Comparison of ENCODE assay signal across 8 cellular contexts in the genomic region with DNA sequence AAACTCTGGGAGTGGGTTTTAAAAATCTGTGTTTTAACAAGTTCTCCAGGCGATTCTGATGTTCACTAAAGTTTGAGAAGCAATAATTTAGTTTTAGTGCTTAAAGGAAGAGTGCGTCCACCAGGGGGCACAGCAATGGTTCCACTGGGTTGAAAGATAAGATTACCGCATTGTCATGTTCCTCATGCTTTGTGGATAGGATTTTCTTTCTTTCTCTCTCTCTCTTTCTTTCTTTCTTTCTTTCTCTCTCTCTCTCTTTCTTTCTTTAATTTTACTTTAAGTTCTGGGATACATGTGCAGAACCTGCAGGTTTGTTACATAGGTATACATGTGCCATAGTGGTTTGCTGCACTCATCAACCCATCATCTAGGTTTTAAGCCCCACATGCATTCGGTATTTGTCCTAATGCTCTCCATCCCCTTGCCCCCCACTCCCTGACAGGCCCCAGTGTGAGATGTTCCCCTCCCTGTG. TPM values are rescaled to one million over a fixed set of nuclear protein-coding genes. Genes with fewer than 3 reads are reported as not detected.
DNase-seq lines count a peak whose midpoint lies in the region; ATAC-seq and TF ChIP-seq lines count a peak whose summit lies in the region.
"Not testable (repeated sequence)": the region's sequence is repeated elsewhere in the genome, so short reads cannot be mapped to it uniquely, and the experiment has no call there.

No MANE protein-coding gene starts in this region.

- DNase-seq in DMS 273 treated with DMSO at 0.1 percent for 48 hours (lab: John Stamatoyannopoulos, UW) (peak; percentile 35), H9 (peak; percentile 50), NB4 (ENCODE audit: low read depth) (peak; percentile 79), SK-N-MC (ENCODE audit: low read depth, low spot score) (peak; percentile 65), fibroblast of peridontal ligament (ENCODE audit: extremely low read depth) (peak; percentile 87), natural killer cell (peak; percentile 67)
- DNase-seq in activated T-helper 9 cell treated with anti-CD3 and anti-CD28 coated beads, Interleukin-2, amount 50 U/mL, for 16 hours (ENCODE audit: low read depth), result peak; percentile 66
- DNase-seq in stimulated activated CD8-positive, alpha-beta memory T cell treated with anti-CD3 and anti-CD28 coated beads, Interleukin-7, amount 100 ng/mL, for 4 hours (ENCODE audit: low read depth in 2 of 2), result peak; percentile 61 to 75

- TF ChIP-seq POLR2A in NB4 (IDR thresholded peaks at IDR 0.05; ENCODE audit: extremely low read depth, insufficient read length), result not testable (repeated sequence)

- not testable (repeated sequence) for H3K18ac ChIP-seq in H9 (ENCODE audit: insufficient read length, low read depth, low read length)

- no CpG with 5 or more reads among the region's 4 CpGs for WGBS in H9 (ENCODE audit: extremely low coverage, insufficient read length, low lambda C conversion rate)

- H3K36me3 ChIP-seq in SK-N-MC (ENCODE audit: insufficient read depth, low read length), result not testable (repeated sequence)

- H3K79me2 ChIP-seq in H9 (ENCODE audit: insufficient read depth, low read length), result not testable (repeated sequence)

- H3T11ph ChIP-seq in H9 (ENCODE audit: low read length), result not testable (repeated sequence)

- not testable (repeated sequence) for H3K27ac ChIP-seq in H9 (ENCODE audit: insufficient read length, low read depth, low read length); SK-N-MC

- H3K36me3 Mint-ChIP-seq in H9 (ENCODE audit: insufficient read depth in 1 of 3, low read depth in 3 of 3); natural killer cell: not testable (repeated sequence)

- not testable (repeated sequence) for H4K20me1 ChIP-seq in H9 (ENCODE audit: control insufficient read depth, insufficient read depth, insufficient read length)

- not testable (repeated sequence) for H4K91ac ChIP-seq in H9 (ENCODE audit: insufficient read length, low read depth, low read length)

- not testable (repeated sequence) for H3K4me3 Mint-ChIP-seq in H9, natural killer cell

- not testable (repeated sequence) for H3K4me2 ChIP-seq in H9 (ENCODE audit: insufficient read depth, insufficient read length, low read length)

- H3K4me1 ChIP-seq in H9 (ENCODE audit: insufficient read depth, low read length), result not testable (repeated sequence)

- H3K23ac ChIP-seq in H9 (ENCODE audit: insufficient read length, low read depth, low read length), result not testable (repeated sequence)

- not testable (repeated sequence) for H3K4me3 ChIP-seq in NB4 (ENCODE audit: low read depth, low read length); SK-N-MC

- H2BK5ac ChIP-seq in H9 (ENCODE audit: insufficient read length, low read length), result not testable (repeated sequence)

- H4K5ac ChIP-seq in H9 (ENCODE audit: insufficient read length, low read depth, low read length), result not testable (repeated sequence)

- H2AK5ac ChIP-seq in H9 (ENCODE audit: insufficient read length, low read length), result not testable (repeated sequence)

- H2BK20ac ChIP-seq in H9 (ENCODE audit: low read depth, low read length, poor library complexity, severe bottlenecking), result not testable (repeated sequence)

- H3K4me1 Mint-ChIP-seq in H9, natural killer cell: not testable (repeated sequence)

- H3K4ac ChIP-seq in H9 (ENCODE audit: low read depth, low read length), result not testable (repeated sequence)

- H3K9ac ChIP-seq in H9 (ENCODE audit: extremely low read depth, insufficient read length, low read length); SK-N-MC (ENCODE audit: insufficient read length): not testable (repeated sequence)

- H2BK120ac ChIP-seq in H9 (ENCODE audit: low read depth, low read length, poor library complexity, severe bottlenecking), result not testable (repeated sequence)

- TF ChIP-seq CTCF in H9 (conservative IDR thresholded peaks at IDR 0.05) (peak; percentile 85), NB4 (IDR thresholded peaks at IDR 0.05; ENCODE audit: low read depth, low read length) (peak; percentile 74), natural killer cell (IDR thresholded peaks at IDR 0.05) (peak; percentile 84)

- H3K56ac ChIP-seq in H9 (ENCODE audit: insufficient read length, low read depth, low read length), result not testable (repeated sequence)

- H2AFZ ChIP-seq in H9 (ENCODE audit: low read length), result not testable (repeated sequence)

- intact Hi-C loops in natural killer cell (cut with micrococcal nuclease), result loop anchor here (1.0 kb wide), 2 partner anchors 106 to 177 kb away; no protein-coding TSS in a partner anchor

- not testable (repeated sequence) for H3K23me2 ChIP-seq in H9 (ENCODE audit: insufficient read length, low read depth, low read length, poor library complexity, severe bottlenecking)

- not testable (repeated sequence) for H2BK15ac ChIP-seq in H9 (ENCODE audit: low read depth, low read length)

- H3K27me3 Mint-ChIP-seq in H9 (ENCODE audit: low read depth); natural killer cell (ENCODE audit: low read depth in 2 of 2): not testable (repeated sequence)

- peak; percentile 76 to 93 (median 76) for ATAC-seq in natural killer cell

- H3K9me3 Mint-ChIP-seq in H9, natural killer cell: not testable (repeated sequence)

- not testable (repeated sequence) for H4K8ac ChIP-seq in H9 (replicated peaks; ENCODE audit: insufficient read length, low read depth, low read length)

- H2BK12ac ChIP-seq in H9 (ENCODE audit: insufficient read length, low read depth, low read length), result not testable (repeated sequence)

- H3K27me3 ChIP-seq in H9 (ENCODE audit: insufficient read depth, low read length), result not testable (repeated sequence)

- not testable (repeated sequence) for H3K79me1 ChIP-seq in H9 (ENCODE audit: insufficient read depth, low read depth, low read length, poor library complexity, severe bottlenecking)

- H3K9me3 ChIP-seq in H9 (ENCODE audit: control insufficient read depth, low read depth, low read length); SK-N-MC (ENCODE audit: low read depth, low read length): not testable (repeated sequence)

- H3K27ac Mint-ChIP-seq in H9, natural killer cell: not testable (repeated sequence)

- not testable (repeated sequence) for H3K14ac ChIP-seq in H9 (ENCODE audit: insufficient read depth, low read length)

RNA-seq across cellular contexts. Expression of a gene that starts 33.0 kb away (rescaled TPM):
- total RNA-seq in H9 (2021) (not detected in 2 replicates), natural killer cell (10 to 100 TPM in 2 of 3 donors, 1 to 10 TPM in 1; 9.5 to 27.7 (median 18.4) TPM)

RNA-seq across cellular contexts. Expression of a gene that starts 42.0 kb away (rescaled TPM):
- total RNA-seq in H9 (2021) (not detected in 2 replicates), natural killer cell (1 to 10 TPM in 1 of 3 donors, under 1 TPM in 2; 0.38 to 1.3 (median 0.63) TPM)

Comparison
In these comparisons a context has a peak if more than half of its experiments do, and no peak if none do; other contexts are left out.
1. DNase-seq: peak in every context shown above with its lines; median percentile 87 in fibroblast of peridontal ligament; 79 in NB4; 68 in stimulated activated CD8-positive, alpha-beta memory T cell treated with anti-CD3 and anti-CD28 coated beads, Interleukin-7, amount 100 ng/mL, for 4 hours; 67 in natural killer cell; 66 in activated T-helper 9 cell treated with anti-CD3 and anti-CD28 coated beads, Interleukin-2, amount 50 U/mL, for 16 hours; 65 in SK-N-MC; 50 in H9; 35 in DMS 273 treated with DMSO at 0.1 percent for 48 hours.
2. RNA of a gene that starts 33.0 kb away (total RNA-seq): 9.5 to 27.7 TPM in natural killer cell; not detected in H9; every median in the first group is over 10 times any median in the second.
3. Peak in every context shown above with its lines, with median percentiles within 50 percentile points of each other: CTCF ChIP-seq.